1 cellular context compared by ENCODE assay signal in the genomic region with DNA sequence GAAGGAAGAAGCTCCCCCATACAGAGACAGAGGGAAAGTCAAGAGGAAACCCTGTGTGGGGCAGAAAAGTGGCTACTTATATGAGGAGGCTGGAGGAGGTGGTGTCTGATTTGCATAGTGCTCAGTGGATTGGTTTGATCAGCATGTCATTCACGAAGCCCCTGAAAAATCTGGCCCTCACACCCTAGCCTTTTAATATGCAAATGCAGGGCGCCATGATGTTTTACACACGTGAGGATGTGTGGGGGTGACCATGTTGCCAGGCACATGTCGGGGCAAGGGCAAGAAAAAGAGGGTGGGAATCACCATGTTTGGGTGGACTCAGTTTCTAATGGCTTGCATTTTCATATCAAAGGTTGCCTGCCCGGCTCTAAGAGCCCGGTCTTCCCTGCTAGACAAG.
TF ChIP-seq lines count a peak whose summit lies in the region.

No MANE protein-coding gene starts in this region.

TF ChIP-seq in GM23338, 12 proteins besides CTCF, POLR2A, EP300 and RAD21 (continued from another document):
- TF ChIP-seq, protein P1, sequence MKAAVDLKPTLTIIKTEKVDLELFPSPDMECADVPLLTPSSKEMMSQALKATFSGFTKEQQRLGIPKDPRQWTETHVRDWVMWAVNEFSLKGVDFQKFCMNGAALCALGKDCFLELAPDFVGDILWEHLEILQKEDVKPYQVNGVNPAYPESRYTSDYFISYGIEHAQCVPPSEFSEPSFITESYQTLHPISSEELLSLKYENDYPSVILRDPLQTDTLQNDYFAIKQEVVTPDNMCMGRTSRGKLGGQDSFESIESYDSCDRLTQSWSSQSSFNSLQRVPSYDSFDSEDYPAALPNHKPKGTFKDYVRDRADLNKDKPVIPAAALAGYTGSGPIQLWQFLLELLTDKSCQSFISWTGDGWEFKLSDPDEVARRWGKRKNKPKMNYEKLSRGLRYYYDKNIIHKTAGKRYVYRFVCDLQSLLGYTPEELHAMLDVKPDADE (IDR thresholded peaks at IDR 0.05): no peak
- TF ChIP-seq CREB1 (CRISPR knock-in tag; IDR thresholded peaks at IDR 0.05; ENCODE audit: low read depth) (no peak), ZNF114 (CRISPR knock-in tag; IDR thresholded peaks at IDR 0.05) (no peak), JUNB (IDR thresholded peaks at IDR 0.05; ENCODE audit: unreplicated experiment) (no peak), NANOG (IDR thresholded peaks at IDR 0.05; ENCODE audit: borderline replicate concordance) (no peak)
- TF ChIP-seq, protein P2, sequence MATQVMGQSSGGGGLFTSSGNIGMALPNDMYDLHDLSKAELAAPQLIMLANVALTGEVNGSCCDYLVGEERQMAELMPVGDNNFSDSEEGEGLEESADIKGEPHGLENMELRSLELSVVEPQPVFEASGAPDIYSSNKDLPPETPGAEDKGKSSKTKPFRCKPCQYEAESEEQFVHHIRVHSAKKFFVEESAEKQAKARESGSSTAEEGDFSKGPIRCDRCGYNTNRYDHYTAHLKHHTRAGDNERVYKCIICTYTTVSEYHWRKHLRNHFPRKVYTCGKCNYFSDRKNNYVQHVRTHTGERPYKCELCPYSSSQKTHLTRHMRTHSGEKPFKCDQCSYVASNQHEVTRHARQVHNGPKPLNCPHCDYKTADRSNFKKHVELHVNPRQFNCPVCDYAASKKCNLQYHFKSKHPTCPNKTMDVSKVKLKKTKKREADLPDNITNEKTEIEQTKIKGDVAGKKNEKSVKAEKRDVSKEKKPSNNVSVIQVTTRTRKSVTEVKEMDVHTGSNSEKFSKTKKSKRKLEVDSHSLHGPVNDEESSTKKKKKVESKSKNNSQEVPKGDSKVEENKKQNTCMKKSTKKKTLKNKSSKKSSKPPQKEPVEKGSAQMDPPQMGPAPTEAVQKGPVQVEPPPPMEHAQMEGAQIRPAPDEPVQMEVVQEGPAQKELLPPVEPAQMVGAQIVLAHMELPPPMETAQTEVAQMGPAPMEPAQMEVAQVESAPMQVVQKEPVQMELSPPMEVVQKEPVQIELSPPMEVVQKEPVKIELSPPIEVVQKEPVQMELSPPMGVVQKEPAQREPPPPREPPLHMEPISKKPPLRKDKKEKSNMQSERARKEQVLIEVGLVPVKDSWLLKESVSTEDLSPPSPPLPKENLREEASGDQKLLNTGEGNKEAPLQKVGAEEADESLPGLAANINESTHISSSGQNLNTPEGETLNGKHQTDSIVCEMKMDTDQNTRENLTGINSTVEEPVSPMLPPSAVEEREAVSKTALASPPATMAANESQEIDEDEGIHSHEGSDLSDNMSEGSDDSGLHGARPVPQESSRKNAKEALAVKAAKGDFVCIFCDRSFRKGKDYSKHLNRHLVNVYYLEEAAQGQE (IDR thresholded peaks at IDR 0.05; ENCODE audit: unreplicated experiment): no peak
- TF ChIP-seq, protein P3, sequence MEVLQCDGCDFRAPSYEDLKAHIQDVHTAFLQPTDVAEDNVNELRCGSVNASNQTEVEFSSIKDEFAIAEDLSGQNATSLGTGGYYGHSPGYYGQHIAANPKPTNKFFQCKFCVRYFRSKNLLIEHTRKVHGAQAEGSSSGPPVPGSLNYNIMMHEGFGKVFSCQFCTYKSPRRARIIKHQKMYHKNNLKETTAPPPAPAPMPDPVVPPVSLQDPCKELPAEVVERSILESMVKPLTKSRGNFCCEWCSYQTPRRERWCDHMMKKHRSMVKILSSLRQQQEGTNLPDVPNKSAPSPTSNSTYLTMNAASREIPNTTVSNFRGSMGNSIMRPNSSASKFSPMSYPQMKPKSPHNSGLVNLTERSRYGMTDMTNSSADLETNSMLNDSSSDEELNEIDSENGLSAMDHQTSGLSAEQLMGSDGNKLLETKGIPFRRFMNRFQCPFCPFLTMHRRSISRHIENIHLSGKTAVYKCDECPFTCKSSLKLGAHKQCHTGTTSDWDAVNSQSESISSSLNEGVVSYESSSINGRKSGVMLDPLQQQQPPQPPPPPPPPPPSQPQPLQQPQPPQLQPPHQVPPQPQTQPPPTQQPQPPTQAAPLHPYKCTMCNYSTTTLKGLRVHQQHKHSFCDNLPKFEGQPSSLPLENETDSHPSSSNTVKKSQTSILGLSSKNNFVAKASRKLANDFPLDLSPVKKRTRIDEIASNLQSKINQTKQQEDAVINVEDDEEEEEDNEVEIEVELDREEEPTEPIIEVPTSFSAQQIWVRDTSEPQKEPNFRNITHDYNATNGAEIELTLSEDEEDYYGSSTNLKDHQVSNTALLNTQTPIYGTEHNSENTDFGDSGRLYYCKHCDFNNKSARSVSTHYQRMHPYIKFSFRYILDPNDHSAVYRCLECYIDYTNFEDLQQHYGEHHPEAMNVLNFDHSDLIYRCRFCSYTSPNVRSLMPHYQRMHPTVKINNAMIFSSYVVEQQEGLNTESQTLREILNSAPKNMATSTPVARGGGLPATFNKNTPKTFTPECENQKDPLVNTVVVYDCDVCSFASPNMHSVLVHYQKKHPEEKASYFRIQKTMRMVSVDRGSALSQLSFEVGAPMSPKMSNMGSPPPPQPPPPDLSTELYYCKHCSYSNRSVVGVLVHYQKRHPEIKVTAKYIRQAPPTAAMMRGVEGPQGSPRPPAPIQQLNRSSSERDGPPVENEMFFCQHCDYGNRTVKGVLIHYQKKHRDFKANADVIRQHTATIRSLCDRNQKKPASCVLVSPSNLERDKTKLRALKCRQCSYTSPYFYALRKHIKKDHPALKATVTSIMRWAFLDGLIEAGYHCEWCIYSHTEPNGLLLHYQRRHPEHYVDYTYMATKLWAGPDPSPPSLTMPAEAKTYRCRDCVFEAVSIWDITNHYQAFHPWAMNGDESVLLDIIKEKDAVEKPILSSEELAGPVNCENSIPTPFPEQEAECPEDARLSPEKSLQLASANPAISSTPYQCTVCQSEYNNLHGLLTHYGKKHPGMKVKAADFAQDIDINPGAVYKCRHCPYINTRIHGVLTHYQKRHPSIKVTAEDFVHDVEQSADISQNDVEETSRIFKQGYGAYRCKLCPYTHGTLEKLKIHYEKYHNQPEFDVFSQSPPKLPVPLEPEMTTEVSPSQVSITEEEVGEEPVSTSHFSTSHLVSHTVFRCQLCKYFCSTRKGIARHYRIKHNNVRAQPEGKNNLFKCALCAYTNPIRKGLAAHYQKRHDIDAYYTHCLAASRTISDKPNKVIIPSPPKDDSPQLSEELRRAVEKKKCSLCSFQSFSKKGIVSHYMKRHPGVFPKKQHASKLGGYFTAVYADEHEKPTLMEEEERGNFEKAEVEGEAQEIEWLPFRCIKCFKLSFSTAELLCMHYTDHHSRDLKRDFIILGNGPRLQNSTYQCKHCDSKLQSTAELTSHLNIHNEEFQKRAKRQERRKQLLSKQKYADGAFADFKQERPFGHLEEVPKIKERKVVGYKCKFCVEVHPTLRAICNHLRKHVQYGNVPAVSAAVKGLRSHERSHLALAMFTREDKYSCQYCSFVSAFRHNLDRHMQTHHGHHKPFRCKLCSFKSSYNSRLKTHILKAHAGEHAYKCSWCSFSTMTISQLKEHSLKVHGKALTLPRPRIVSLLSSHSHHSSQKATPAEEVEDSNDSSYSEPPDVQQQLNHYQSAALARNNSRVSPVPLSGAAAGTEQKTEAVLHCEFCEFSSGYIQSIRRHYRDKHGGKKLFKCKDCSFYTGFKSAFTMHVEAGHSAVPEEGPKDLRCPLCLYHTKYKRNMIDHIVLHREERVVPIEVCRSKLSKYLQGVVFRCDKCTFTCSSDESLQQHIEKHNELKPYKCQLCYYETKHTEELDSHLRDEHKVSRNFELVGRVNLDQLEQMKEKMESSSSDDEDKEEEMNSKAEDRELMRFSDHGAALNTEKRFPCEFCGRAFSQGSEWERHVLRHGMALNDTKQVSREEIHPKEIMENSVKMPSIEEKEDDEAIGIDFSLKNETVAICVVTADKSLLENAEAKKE (CRISPR knock-in tag; IDR thresholded peaks at IDR 0.05): no peak
